In genomic region chr19:39671739-39672363, GRCh38 we compare ENCODE assay signal across 7 cellular contexts. TPM values are rescaled to one million over a fixed set of nuclear protein-coding genes. Genes with fewer than 3 reads are reported as not detected.
DNase-seq lines count a peak whose midpoint lies in the region; ATAC-seq and TF ChIP-seq lines count a peak whose summit lies in the region.

No MANE protein-coding gene starts in this region.

- H3K9me3 ChIP-seq in Karpas-422 (ENCODE audit: low read length) (peaks cover 7% of the 10 kb centered on the region), Panc1 (ENCODE audit: control insufficient read depth, insufficient read depth, low read depth, low read length) (no peaks in the 10 kb centered on the region), iPS DF 6.9 (ENCODE audit: control insufficient read depth, insufficient read depth, low read length) (no peaks in the 10 kb centered on the region)

- no peak overlapping the region for H3K9ac ChIP-seq in Karpas-422 (ENCODE audit: low read length)

- CTCF ChIA-PET in Panc1 (lab: Charles Lee), result interaction anchor here (0.6 to 9.0 kb wide), 37 partner anchors 8 to 467 kb away, joined by 3 to 508 read pairs (median 4); partner anchors contain the start of genes DLL3, DYRK1B, EID2 and FBL

- H3K27ac ChIP-seq in Karpas-422 (ENCODE audit: low read length), result no peak overlapping the region
- no peak overlapping the region for H3K27ac ChIP-seq in Panc1 (ENCODE audit: low read length)
- H3K27ac ChIP-seq in iPS DF 6.9 (ENCODE audit: low read length), result no peak overlapping the region

- no peaks in the 10 kb centered on the region for H3K36me3 ChIP-seq in Karpas-422 (ENCODE audit: insufficient read depth, low read length)
- no peaks in the 10 kb centered on the region for H3K36me3 ChIP-seq in Panc1 (ENCODE audit: control insufficient read depth, insufficient read depth, low read length)
- no peaks in the 10 kb centered on the region for H3K36me3 ChIP-seq in iPS DF 6.9 (ENCODE audit: control insufficient read depth, insufficient read depth, low read length)

- H4K20me1 ChIP-seq in Karpas-422 (ENCODE audit: insufficient read depth, low read depth, low read length), result no peaks in the 10 kb centered on the region

- ATAC-seq in Panc1 (peak; percentile 95), GM19035 (IDR thresholded peaks at IDR 0.05; ENCODE audit: unreplicated experiment) (no peak)

- H3K79me2 ChIP-seq in Karpas-422 (ENCODE audit: low read length), result no peaks in the 10 kb centered on the region

- peaks cover 33% of the 10 kb centered on the region for H3K4me1 ChIP-seq in Karpas-422 (ENCODE audit: low read length)
- H3K4me1 ChIP-seq in Panc1 (ENCODE audit: control insufficient read depth, insufficient read depth, low read length), result peaks cover 11% of the 10 kb centered on the region
- H3K4me1 ChIP-seq in iPS DF 6.9 (ENCODE audit: control insufficient read depth, insufficient read depth, low read length), result no peaks in the 10 kb centered on the region

- H3K27me3 ChIP-seq in Karpas-422 (ENCODE audit: low read length) (peaks cover 5% of the 10 kb centered on the region; the same call in 1 of the 2 replicates), Panc1 (ENCODE audit: control insufficient read depth, insufficient read depth, low read length) (peaks cover 57% of the 10 kb centered on the region), iPS DF 6.9 (ENCODE audit: control insufficient read depth, insufficient read depth, low read length) (no peaks in the 10 kb centered on the region)

- no peak overlapping the region for H2AFZ ChIP-seq in Karpas-422 (ENCODE audit: low read length)

- intact Hi-C loops in Panc1 (cut with micrococcal nuclease; ENCODE audit: unreplicated experiment), result loop anchor here (1.0 to 2.0 kb wide), 3 partner anchors 93 to 232 kb away; no protein-coding TSS in a partner anchor

- POLR2A ChIA-PET in Panc1 (lab: Charles Lee), result interaction anchor here (0.6 to 1.5 kb wide), 7 partner anchors 41 to 1442 kb away, joined by 3 to 8 read pairs (median 3); partner anchors contain the start of gene RPS16

- in situ Hi-C loops in Panc1 (cut with HindIII; ENCODE audit: low pct_unique_long_range_greater_than_20kb, low sequenced_read_pairs), result loop anchor here (5.0 kb wide), 6 partner anchors 35 to 170 kb away; no protein-coding TSS in a partner anchor

- H3K4me3 ChIP-seq in Karpas-422 (ENCODE audit: low read length) (no peak overlapping the region), Panc1 (ENCODE audit: low read depth in 2 of 2, low read length in 2 of 2) (no peak overlapping the region), iPS DF 6.9 (ENCODE audit: low read length) (no peak overlapping the region)

- TF ChIP-seq CTCF in Panc1 (IDR thresholded peaks at IDR 0.05), result no peak

- peak; percentile 47 for DNase-seq in EL
- DNase-seq in Karpas-422, result peak; percentile 93
- peak; percentile 100 for DNase-seq in Panc1 (ENCODE audit: low read depth, low spot score)
- DNase-seq in amniotic epithelial cell (ENCODE audit: low read depth), result peak; percentile 44
- peak; percentile 55 for DNase-seq in iPS DF 6.9 (ENCODE audit: low read depth, low spot score)
- peak in 2 of 3 donors; percentile 15 to 22 for DNase-seq in stimulated activated CD4-positive, alpha-beta T cell treated with anti-CD3 and anti-CD28 coated beads, TNF-alpha, amount 100 ng/mL, for 1 hour (ENCODE audit: low read depth in 3 of 3, low spot score in 1 of 3)

- no CpG with 5 or more reads among the region's 9 CpGs for WGBS in iPS DF 6.9 (ENCODE audit: insufficient coverage, insufficient read length)

- H3K9me2 ChIP-seq in Karpas-422 (replicated peaks; ENCODE audit: insufficient read depth, low read length), result no peaks in the 10 kb centered on the region

- H3K4me2 ChIP-seq in Karpas-422 (ENCODE audit: low read depth, low read length, poor library complexity, severe bottlenecking), result peak overlapping the region; percentile 34

- no TSS peak for BruUV-seq in Panc1 (replicated peaks; lab: Mats Ljungman, UMichigan)

RNA-seq across cellular contexts. Expression of gene LGALS16, which starts 16.1 kb away (rescaled TPM):
- not detected in 2 replicates for total RNA-seq in Karpas-422 (2014; rRNA removed; shearing (Covaris generic); ENCODE audit: low replicate concordance)
- total RNA-seq in Panc1 (2021; ENCODE audit: unreplicated experiment), result not detected
- not detected for polyA plus RNA-seq in Panc1 (2012; ENCODE audit: insufficient read length)

RNA-seq across cellular contexts. Expression of gene LGALS14, which starts 32.4 kb away (rescaled TPM):
- 3.7 and 6.1 TPM in 2 replicates for total RNA-seq in Karpas-422 (2014; rRNA removed; shearing (Covaris generic); ENCODE audit: low replicate concordance)
- not detected for total RNA-seq in Panc1 (2021; ENCODE audit: unreplicated experiment)
- polyA plus RNA-seq in Panc1 (2012; ENCODE audit: insufficient read length), result not detected

Comparison
In these comparisons a context has a peak if more than half of its experiments do, and no peak if none do; other contexts are left out.
1. DNase-seq: peak in every context shown above with its lines; median percentile 100 in Panc1; 93 in Karpas-422; 55 in iPS DF 6.9; 47 in EL; 44 in amniotic epithelial cell; 18 in stimulated activated CD4-positive, alpha-beta T cell treated with anti-CD3 and anti-CD28 coated beads, TNF-alpha, amount 100 ng/mL, for 1 hour.